8 cellular contexts compared by ENCODE assay signal in the genomic region with DNA sequence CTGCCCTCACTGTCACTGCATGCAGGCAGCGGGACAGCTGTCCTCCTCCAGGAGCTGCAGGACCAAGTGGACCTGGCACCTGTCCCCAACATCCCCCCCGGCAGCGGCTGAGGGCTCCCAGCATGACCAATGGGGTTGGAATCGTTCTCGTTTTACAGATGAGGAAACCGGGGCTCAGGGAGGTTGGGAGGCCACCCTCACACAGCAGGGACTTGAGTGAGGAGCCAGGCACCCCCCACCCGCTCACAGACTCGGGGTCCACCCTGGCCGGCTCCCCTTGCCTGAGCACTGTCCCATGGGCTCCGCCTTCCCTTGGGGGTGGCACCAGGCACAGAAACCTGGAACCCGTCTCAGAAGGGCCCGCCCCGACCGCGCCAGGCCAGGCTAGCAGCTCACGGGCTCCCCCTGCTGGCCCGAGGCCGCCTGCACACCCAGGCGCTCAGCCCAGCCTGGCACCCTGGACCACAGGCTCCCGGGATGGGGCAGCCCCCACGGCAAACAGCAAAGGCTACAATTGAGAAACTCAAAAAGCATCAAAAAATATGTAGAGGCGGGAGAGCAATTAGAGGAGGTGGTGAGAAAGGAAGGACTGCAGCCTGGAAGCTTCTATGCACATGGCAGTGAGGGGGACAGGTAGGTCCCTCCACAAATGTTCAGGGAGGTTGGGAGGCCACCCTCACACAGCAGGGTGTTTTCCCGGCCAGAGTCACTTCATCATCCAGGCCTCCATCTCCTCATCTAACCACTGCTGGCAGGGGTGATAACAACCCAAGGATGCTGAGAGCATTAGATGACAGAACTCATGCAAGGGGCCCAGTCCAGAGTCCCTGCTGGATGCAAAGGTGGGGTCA. TPM values are rescaled to one million over a fixed set of nuclear protein-coding genes. Genes with fewer than 3 reads are reported as not detected.
A peak's percentile ranks its signal among the peaks of the same experiment; 100 is the strongest.
DNase-seq lines count a peak whose midpoint lies in the region; ATAC-seq and TF ChIP-seq lines count a peak whose summit lies in the region.

No MANE protein-coding gene starts in this region.

- H3K4me3 Mint-ChIP-seq in CD8-positive, alpha-beta T cell, result no peak overlapping the region

- no peaks in the 10 kb centered on the region for H3K36me3 ChIP-seq in CD8-positive, alpha-beta T cell (ENCODE audit: insufficient read depth, low read length)
- H3K36me3 ChIP-seq in lower lobe of right lung, result no peaks in the 10 kb centered on the region

- intact Hi-C loops in CD8-positive, alpha-beta T cell (cut with DNase I, micrococcal nuclease), result loop anchor here (1.0 kb wide), 3 partner anchors 153 to 384 kb away; no protein-coding TSS in a partner anchor
- intact Hi-C loops in lower lobe of right lung (cut with DNase I), result no loop called here

- no peak overlapping the region for H3K27ac ChIP-seq in CD8-positive, alpha-beta T cell (ENCODE audit: low read depth, low read length)
- H3K27ac ChIP-seq in lower lobe of right lung, result no peak overlapping the region

- H3K9me3 Mint-ChIP-seq in CD8-positive, alpha-beta T cell, result no peaks in the 10 kb centered on the region

- peak; percentile 98 for ATAC-seq in CD8-positive, alpha-beta T cell
- ATAC-seq in GM21576 (IDR thresholded peaks at IDR 0.05; ENCODE audit: unreplicated experiment) (peak; percentile 67), lower lobe of right lung (peak; percentile 91 to 93)

- H3K27ac Mint-ChIP-seq in CD8-positive, alpha-beta T cell, result no peak overlapping the region

- H3K4me3 ChIP-seq in CD8-positive, alpha-beta T cell (ENCODE audit: low read depth, low read length), result no peak overlapping the region
- peak overlapping the region; percentile 19 for H3K4me3 ChIP-seq in lower lobe of right lung

- H3K4me1 ChIP-seq in CD8-positive, alpha-beta T cell (ENCODE audit: insufficient read depth, low read length), result no peaks in the 10 kb centered on the region
- peaks cover 16% of the 10 kb centered on the region for H3K4me1 ChIP-seq in lower lobe of right lung

- no peaks in the 10 kb centered on the region for H3K36me3 Mint-ChIP-seq in CD8-positive, alpha-beta T cell

- H3K4me1 Mint-ChIP-seq in CD8-positive, alpha-beta T cell (ENCODE audit: low read depth), result peaks cover 4% of the 10 kb centered on the region

- CTCF ChIA-PET in CD8-positive, alpha-beta T cell (lab: Charles Lee), result interaction anchor here (0.6 to 9.7 kb wide), 14 partner anchors 9 to 385 kb away, joined by 3 to 107 read pairs (median 3); partner anchors contain the start of genes MARK2 and ZFTA

- peaks cover 2% of the 10 kb centered on the region for H3K27me3 Mint-ChIP-seq in CD8-positive, alpha-beta T cell (ENCODE audit: low read depth)

- POLR2A ChIA-PET in CD8-positive, alpha-beta T cell (lab: Charles Lee), result interaction anchor here (1.2 kb wide), 1 partner anchor 10 kb away, joined by 3 read pairs; no protein-coding TSS in a partner anchor

- DNase-seq in CD8-positive, alpha-beta T cell, result peak; percentile 50 to 84 (median 65)
- DNase-seq in NCI-H2029 (lab: John Stamatoyannopoulos, UW) (peak; percentile 37), cerebellum (ENCODE audit: low spot score) (peak; percentile 90), lower lobe of right lung (peak; percentile 81), SHP77 treated with DMSO at 0.1 percent for 48 hours (lab: John Stamatoyannopoulos, UW) (no peak)
- peak; percentile 49 to 64 for DNase-seq in activated CD4-positive, alpha-beta T cell treated with anti-CD3 and anti-CD28 coated beads for 24 hours (ENCODE audit: low read depth in 2 of 2)
- peak; percentile 56 for DNase-seq in stimulated activated CD8-positive, alpha-beta memory T cell treated with anti-CD3 and anti-CD28 coated beads, Interleukin-12 subunit alpha, Interleukin-12 subunit beta, amount 100 ng/mL, for 4 hours (ENCODE audit: low read depth)

- peak; percentile 99 for TF ChIP-seq CTCF in CD8-positive, alpha-beta T cell (IDR thresholded peaks at IDR 0.05)
- peak; percentile 100 for TF ChIP-seq CTCF in lower lobe of right lung (IDR thresholded peaks at IDR 0.05)

- H3K27me3 ChIP-seq in CD8-positive, alpha-beta T cell (ENCODE audit: insufficient read depth, low read length), result no peaks in the 10 kb centered on the region
- H3K27me3 ChIP-seq in lower lobe of right lung (ENCODE audit: low read depth), result no peaks in the 10 kb centered on the region

- H3K9me3 ChIP-seq in CD8-positive, alpha-beta T cell (ENCODE audit: low read length), result no peaks in the 10 kb centered on the region
- no peaks in the 10 kb centered on the region for H3K9me3 ChIP-seq in lower lobe of right lung

RNA-seq across cellular contexts. Expression of gene MACROD1, which starts 12.8 kb away (rescaled TPM):
- total RNA-seq in CD8-positive, alpha-beta T cell, result 1 to 10 TPM; 4.5 to 6.8 TPM
- 6.9 TPM for total RNA-seq in cerebellum
- 15.0 TPM for total RNA-seq in lower lobe of right lung

RNA-seq across cellular contexts. Expression of gene STIP1, which starts 32.9 kb away (rescaled TPM):
- 10 to 100 TPM; 37.0 to 37.7 TPM for total RNA-seq in CD8-positive, alpha-beta T cell
- total RNA-seq in cerebellum (72.8 TPM), lower lobe of right lung (125 TPM)

RNA-seq across cellular contexts. Expression of gene FERMT3, which starts 53.5 kb away (rescaled TPM):
- 10 to 100 TPM; 54.1 to 63.4 TPM for total RNA-seq in CD8-positive, alpha-beta T cell
- total RNA-seq in cerebellum (1.5 TPM), lower lobe of right lung (92.0 TPM)

Comparison
In these comparisons a context has a peak if more than half of its experiments do, and no peak if none do; other contexts are left out.
1. RNA of gene FERMT3, which starts 53.5 kb away (total RNA-seq): 92.0 TPM in lower lobe of right lung (single experiment) and 54.1 to 63.4 TPM in CD8-positive, alpha-beta T cell; 1.5 TPM in cerebellum (single experiment); every median in the first group is over 10 times any median in the second.
2. Peak in every context shown above with its lines, with median percentiles within 50 percentile points of each other: ATAC-seq.